1 cellular context compared by ENCODE assay signal in the genomic region with DNA sequence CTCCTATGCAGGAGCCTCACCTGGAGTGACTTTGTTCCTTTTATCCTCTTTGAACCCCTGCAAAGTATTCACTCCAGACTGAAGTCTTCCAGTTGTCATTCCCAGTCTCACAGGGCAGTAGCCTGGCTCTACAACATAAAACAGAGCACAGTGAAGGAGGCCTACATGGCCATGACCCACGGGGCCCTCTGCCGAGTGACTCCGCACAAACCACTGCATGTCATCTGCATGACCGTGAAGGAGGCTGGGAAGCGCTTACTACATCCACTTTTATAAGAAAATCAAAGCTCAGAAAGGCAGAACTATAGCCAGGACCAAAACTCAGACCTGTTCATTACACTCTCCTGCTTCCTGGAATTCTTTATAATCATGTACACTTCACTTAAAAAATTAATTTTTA.
TF ChIP-seq lines count a peak whose summit lies in the region.

No MANE protein-coding gene starts in this region.

TF ChIP-seq in GM23338, 12 proteins besides CTCF, POLR2A, EP300 and RAD21 (continued from another document):
- no peak for TF ChIP-seq CREB1 (CRISPR knock-in tag; IDR thresholded peaks at IDR 0.05; ENCODE audit: low read depth)
- no peak for TF ChIP-seq STAT1 (IDR thresholded peaks at IDR 0.05; ENCODE audit: unreplicated experiment)
- TF ChIP-seq ZNF114 (CRISPR knock-in tag; IDR thresholded peaks at IDR 0.05): no peak
- TF ChIP-seq, protein P1, sequence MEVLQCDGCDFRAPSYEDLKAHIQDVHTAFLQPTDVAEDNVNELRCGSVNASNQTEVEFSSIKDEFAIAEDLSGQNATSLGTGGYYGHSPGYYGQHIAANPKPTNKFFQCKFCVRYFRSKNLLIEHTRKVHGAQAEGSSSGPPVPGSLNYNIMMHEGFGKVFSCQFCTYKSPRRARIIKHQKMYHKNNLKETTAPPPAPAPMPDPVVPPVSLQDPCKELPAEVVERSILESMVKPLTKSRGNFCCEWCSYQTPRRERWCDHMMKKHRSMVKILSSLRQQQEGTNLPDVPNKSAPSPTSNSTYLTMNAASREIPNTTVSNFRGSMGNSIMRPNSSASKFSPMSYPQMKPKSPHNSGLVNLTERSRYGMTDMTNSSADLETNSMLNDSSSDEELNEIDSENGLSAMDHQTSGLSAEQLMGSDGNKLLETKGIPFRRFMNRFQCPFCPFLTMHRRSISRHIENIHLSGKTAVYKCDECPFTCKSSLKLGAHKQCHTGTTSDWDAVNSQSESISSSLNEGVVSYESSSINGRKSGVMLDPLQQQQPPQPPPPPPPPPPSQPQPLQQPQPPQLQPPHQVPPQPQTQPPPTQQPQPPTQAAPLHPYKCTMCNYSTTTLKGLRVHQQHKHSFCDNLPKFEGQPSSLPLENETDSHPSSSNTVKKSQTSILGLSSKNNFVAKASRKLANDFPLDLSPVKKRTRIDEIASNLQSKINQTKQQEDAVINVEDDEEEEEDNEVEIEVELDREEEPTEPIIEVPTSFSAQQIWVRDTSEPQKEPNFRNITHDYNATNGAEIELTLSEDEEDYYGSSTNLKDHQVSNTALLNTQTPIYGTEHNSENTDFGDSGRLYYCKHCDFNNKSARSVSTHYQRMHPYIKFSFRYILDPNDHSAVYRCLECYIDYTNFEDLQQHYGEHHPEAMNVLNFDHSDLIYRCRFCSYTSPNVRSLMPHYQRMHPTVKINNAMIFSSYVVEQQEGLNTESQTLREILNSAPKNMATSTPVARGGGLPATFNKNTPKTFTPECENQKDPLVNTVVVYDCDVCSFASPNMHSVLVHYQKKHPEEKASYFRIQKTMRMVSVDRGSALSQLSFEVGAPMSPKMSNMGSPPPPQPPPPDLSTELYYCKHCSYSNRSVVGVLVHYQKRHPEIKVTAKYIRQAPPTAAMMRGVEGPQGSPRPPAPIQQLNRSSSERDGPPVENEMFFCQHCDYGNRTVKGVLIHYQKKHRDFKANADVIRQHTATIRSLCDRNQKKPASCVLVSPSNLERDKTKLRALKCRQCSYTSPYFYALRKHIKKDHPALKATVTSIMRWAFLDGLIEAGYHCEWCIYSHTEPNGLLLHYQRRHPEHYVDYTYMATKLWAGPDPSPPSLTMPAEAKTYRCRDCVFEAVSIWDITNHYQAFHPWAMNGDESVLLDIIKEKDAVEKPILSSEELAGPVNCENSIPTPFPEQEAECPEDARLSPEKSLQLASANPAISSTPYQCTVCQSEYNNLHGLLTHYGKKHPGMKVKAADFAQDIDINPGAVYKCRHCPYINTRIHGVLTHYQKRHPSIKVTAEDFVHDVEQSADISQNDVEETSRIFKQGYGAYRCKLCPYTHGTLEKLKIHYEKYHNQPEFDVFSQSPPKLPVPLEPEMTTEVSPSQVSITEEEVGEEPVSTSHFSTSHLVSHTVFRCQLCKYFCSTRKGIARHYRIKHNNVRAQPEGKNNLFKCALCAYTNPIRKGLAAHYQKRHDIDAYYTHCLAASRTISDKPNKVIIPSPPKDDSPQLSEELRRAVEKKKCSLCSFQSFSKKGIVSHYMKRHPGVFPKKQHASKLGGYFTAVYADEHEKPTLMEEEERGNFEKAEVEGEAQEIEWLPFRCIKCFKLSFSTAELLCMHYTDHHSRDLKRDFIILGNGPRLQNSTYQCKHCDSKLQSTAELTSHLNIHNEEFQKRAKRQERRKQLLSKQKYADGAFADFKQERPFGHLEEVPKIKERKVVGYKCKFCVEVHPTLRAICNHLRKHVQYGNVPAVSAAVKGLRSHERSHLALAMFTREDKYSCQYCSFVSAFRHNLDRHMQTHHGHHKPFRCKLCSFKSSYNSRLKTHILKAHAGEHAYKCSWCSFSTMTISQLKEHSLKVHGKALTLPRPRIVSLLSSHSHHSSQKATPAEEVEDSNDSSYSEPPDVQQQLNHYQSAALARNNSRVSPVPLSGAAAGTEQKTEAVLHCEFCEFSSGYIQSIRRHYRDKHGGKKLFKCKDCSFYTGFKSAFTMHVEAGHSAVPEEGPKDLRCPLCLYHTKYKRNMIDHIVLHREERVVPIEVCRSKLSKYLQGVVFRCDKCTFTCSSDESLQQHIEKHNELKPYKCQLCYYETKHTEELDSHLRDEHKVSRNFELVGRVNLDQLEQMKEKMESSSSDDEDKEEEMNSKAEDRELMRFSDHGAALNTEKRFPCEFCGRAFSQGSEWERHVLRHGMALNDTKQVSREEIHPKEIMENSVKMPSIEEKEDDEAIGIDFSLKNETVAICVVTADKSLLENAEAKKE (CRISPR knock-in tag; IDR thresholded peaks at IDR 0.05): no peak
- no peak for TF ChIP-seq ZNF331 (CRISPR knock-in tag; IDR thresholded peaks at IDR 0.05; ENCODE audit: low read depth)
- no peak for TF ChIP-seq JUNB (IDR thresholded peaks at IDR 0.05; ENCODE audit: unreplicated experiment)
